ENCODE assay signal across 8 cellular contexts in the genomic region with DNA sequence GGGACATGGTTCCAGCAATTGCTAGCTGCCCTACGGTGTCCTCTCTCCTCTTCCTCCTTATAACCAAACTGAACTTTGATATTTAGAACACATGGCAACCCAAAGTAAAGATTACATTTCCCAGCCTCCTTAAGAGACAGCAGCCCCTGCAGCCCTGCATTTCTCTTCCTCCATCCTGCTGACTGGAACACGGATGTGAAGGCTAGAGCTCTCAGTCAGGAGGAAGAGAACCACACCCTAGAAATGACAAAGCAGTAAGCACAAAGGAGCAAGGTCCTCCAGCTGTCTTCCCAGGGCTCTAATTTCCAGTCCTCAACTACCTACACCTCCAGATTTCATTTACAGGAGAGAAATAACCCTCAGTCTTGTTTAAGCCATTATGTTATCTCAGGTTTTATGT. TPM values are rescaled to one million over a fixed set of nuclear protein-coding genes. Genes with fewer than 3 reads are reported as not detected.
A peak's percentile ranks its signal among the peaks of the same experiment; 100 is the strongest.
DNase-seq lines count a peak whose midpoint lies in the region; ATAC-seq, FAIRE-seq and TF ChIP-seq lines count a peak whose summit lies in the region.
"Had no signal": no experiment of that assay in that cellular context is flagged by ENCODE, and none has a peak within 500 bp of the region (broad histone marks: within the 10 kb centered on the region; RNA-seq: fewer than 3 reads in every experiment).

No MANE protein-coding gene starts in this region.

- H2AFZ ChIP-seq in GM12878 (ENCODE audit: control insufficient read depth, low read depth, low read length) (no peak overlapping the region), hepatocyte (no peak overlapping the region)

- no peaks in the 10 kb centered on the region for H4K20me1 ChIP-seq in GM12878 (ENCODE audit: control insufficient read depth, insufficient read depth)
- H4K20me1 ChIP-seq in hepatocyte (ENCODE audit: insufficient read depth, poor library complexity, severe bottlenecking), result peaks cover 33% of the 10 kb centered on the region

- no peak overlapping the region for H3K4me3 ChIP-seq in HUES48 (ENCODE audit: low read depth, low read length)
- no peak overlapping the region for H3K4me3 ChIP-seq in GM12878
- H3K4me3 ChIP-seq in hepatocyte, result no peak overlapping the region
- no peak overlapping the region for H3K4me3 ChIP-seq in subcutaneous abdominal adipose tissue (ENCODE audit: low read depth in 1 of 5, low read length in 5 of 5)
- H3K4me3 ChIP-seq in effector memory CD4-positive, alpha-beta T cell (ENCODE audit: insufficient read depth, low read depth, low read length, poor library complexity, severe bottlenecking), result no peak overlapping the region

- H3K4me2 ChIP-seq in GM12878 (ENCODE audit: control insufficient read depth, insufficient read depth) (no peak overlapping the region), hepatocyte (peak overlapping the region; percentile 15)

- H3K27me3 ChIP-seq in HUES48 (ENCODE audit: control insufficient read depth, insufficient read depth, low read length) (no peaks in the 10 kb centered on the region), GM12878 (replicated peaks in 1 of 2; ENCODE audit: control insufficient read depth in 2 of 2, insufficient read depth in 2 of 2, low read length in 1 of 2) (no peaks in the 10 kb centered on the region), hepatocyte (no peaks in the 10 kb centered on the region), subcutaneous abdominal adipose tissue (ENCODE audit: control insufficient read depth in 5 of 5, insufficient read depth in 4 of 5, low read length in 5 of 5) (no peaks in the 10 kb centered on the region)
- H3K27me3 ChIP-seq in effector memory CD4-positive, alpha-beta T cell (replicated peaks; ENCODE audit: control insufficient read depth, insufficient read depth, low read length, poor library complexity, severe bottlenecking), result no peaks in the 10 kb centered on the region

- H3K27ac ChIP-seq in HUES48 (ENCODE audit: low read depth, low read length) (peak overlapping the region; percentile 9), GM12878 (ENCODE audit: control insufficient read depth, insufficient read depth) (no peak overlapping the region), hepatocyte (peak overlapping the region; percentile 82), subcutaneous abdominal adipose tissue (ENCODE audit: low read depth, low read length) (peak overlapping the region; percentile 74)
- no peak overlapping the region for H3K27ac ChIP-seq in effector memory CD4-positive, alpha-beta T cell (ENCODE audit: insufficient read depth, low read length, poor library complexity, severe bottlenecking)

- H3K79me2 ChIP-seq in GM12878 (ENCODE audit: control insufficient read depth, insufficient read depth, low read length) (peaks cover 3% of the 10 kb centered on the region; the same call in 1 of the 2 replicates), hepatocyte (peaks cover 90% of the 10 kb centered on the region)

- TF ChIP-seq CTCF in GM12878 (IDR thresholded peaks at IDR 0.05 in 2 of 3, conservative IDR thresholded peaks at IDR 0.05 in 1 of 3; ENCODE audit: control insufficient read depth in 2 of 3, extremely low read depth in 1 of 3, insufficient read depth in 1 of 3, low read depth in 3 of 3, low read length in 3 of 3) (no peak), hepatocyte (IDR thresholded peaks at IDR 0.05; ENCODE audit: poor library complexity) (no peak)

- no peak for TF ChIP-seq EP300 in GM12878 (IDR thresholded peaks at IDR 0.05; ENCODE audit: borderline replicate concordance in 1 of 2, control insufficient read depth in 1 of 2, low read depth in 2 of 2, low read length in 2 of 2)

- no peak for TF ChIP-seq POLR2A in GM12878 (IDR thresholded peaks at IDR 0.05; ENCODE audit: low read depth, low read length)

- RAD21 ChIA-PET in GM12878 (lab: Charles Lee; ENCODE audit: unreplicated experiment), result interaction anchor here (0.7 to 1.2 kb wide), 4 partner anchors 11 to 334 kb away, joined by 3 read pairs; no protein-coding TSS in a partner anchor

- intact Hi-C loops in GM12878 (cut with micrococcal nuclease; ENCODE audit: unreplicated experiment), result loop anchor here (1.0 kb wide), 1 partner anchor 334 kb away; no protein-coding TSS in a partner anchor

- CTCF ChIA-PET in GM12878 (lab: Yijun Ruan, JAX), result interaction anchor here (0.6 to 8.5 kb wide), 29 partner anchors 8 to 334 kb away, joined by 3 to 76 read pairs (median 4); a partner anchor contains a TSS

- H3K9ac ChIP-seq in HUES48 (ENCODE audit: low read depth, low read length) (no peak overlapping the region), GM12878 (ENCODE audit: control insufficient read depth, insufficient read depth, low read length) (no peak overlapping the region), subcutaneous abdominal adipose tissue (ENCODE audit: low read length in 5 of 5) (peak overlapping the region in 3 of 5 donors; percentile 11 to 66 (median 44))

- no peak for TF ChIP-seq RAD21 in GM12878 (IDR thresholded peaks at IDR 0.05; ENCODE audit: insufficient read depth, low read depth, low read length)

- H3K9me3 ChIP-seq in HUES48 (ENCODE audit: control insufficient read depth, insufficient read depth, low read length) (no peaks in the 10 kb centered on the region), GM12878 (replicated peaks; ENCODE audit: control insufficient read depth, insufficient read depth, low read length) (no peaks in the 10 kb centered on the region), hepatocyte (ENCODE audit: low read depth) (no peaks in the 10 kb centered on the region), subcutaneous abdominal adipose tissue (ENCODE audit: control insufficient read depth in 5 of 5, low read length in 5 of 5) (no peaks in the 10 kb centered on the region)
- no peaks in the 10 kb centered on the region for H3K9me3 ChIP-seq in effector memory CD4-positive, alpha-beta T cell (ENCODE audit: control insufficient read depth, low read length)

- in situ Hi-C loops in GM12878 (cut with MboI), result no loop called here

- WGBS in GM12878 (ENCODE audit: insufficient coverage, insufficient replicate concordance, low lambda C conversion rate, missing lambda C conversion rate), result 66% methylated on average over 2 of the region's 2 CpGs
- WGBS in hepatocyte (ENCODE audit: low lambda C conversion rate, missing lambda C conversion rate), result 79% methylated on average over 2 of the region's 2 CpGs

- peaks cover 92% of the 10 kb centered on the region for H3K36me3 ChIP-seq in HUES48 (ENCODE audit: control insufficient read depth, insufficient read depth, low read length)
- peaks cover 16 to 31% of the 10 kb centered on the region in 2 experiments for H3K36me3 ChIP-seq in GM12878 (ENCODE audit: control insufficient read depth in 2 of 2, insufficient read depth in 2 of 2, low read length in 1 of 2)
- H3K36me3 ChIP-seq in hepatocyte (replicated peaks; ENCODE audit: insufficient read depth, low read depth), result no peaks in the 10 kb centered on the region
- H3K36me3 ChIP-seq in subcutaneous abdominal adipose tissue (ENCODE audit: control insufficient read depth in 5 of 5, insufficient read depth in 5 of 5, low read length in 5 of 5), result peaks cover 6 to 58% (median 38%) of the 10 kb centered on the region in 5 donors
- H3K36me3 ChIP-seq in effector memory CD4-positive, alpha-beta T cell (ENCODE audit: control insufficient read depth, insufficient read depth, low read length), result peaks cover 72% of the 10 kb centered on the region

- SMC1A ChIA-PET in GM12878 (lab: Charles Lee; ENCODE audit: uncharacterized antibody, unreplicated experiment), result interaction anchor here (1.1 to 1.7 kb wide), 5 partner anchors 10 to 334 kb away, joined by 3 to 11 read pairs (median 4); no protein-coding TSS in a partner anchor

- BruUV-seq in GM12878 (replicated peaks; lab: Mats Ljungman, UMichigan), result no TSS peak

- POLR2A ChIA-PET in GM12878 (lab: Charles Lee), result interaction anchor here (1.4 kb wide), 1 partner anchor 11 kb away, joined by 5 read pairs; a partner anchor contains a TSS

- no peaks in the 10 kb centered on the region for H3K9me2 ChIP-seq in hepatocyte (replicated peaks; ENCODE audit: insufficient read depth)

- FAIRE-seq in GM12878 (lab: Jason Lieb, UNC) (peak; percentile 31), urothelium cell line (lab: Jason Lieb, UNC) (no peak)

- H3K4me1 ChIP-seq in HUES48 (ENCODE audit: control insufficient read depth, insufficient read depth, low read length) (peaks cover 12% of the 10 kb centered on the region), GM12878 (ENCODE audit: control insufficient read depth, insufficient read depth, low read length) (no peaks in the 10 kb centered on the region), hepatocyte (ENCODE audit: insufficient read depth) (peaks cover 17% of the 10 kb centered on the region), subcutaneous abdominal adipose tissue (ENCODE audit: control insufficient read depth in 5 of 5, insufficient read depth in 5 of 5, low read length in 5 of 5) (peaks cover 17 to 38% (median 34%) of the 10 kb centered on the region in 5 donors)
- H3K4me1 ChIP-seq in effector memory CD4-positive, alpha-beta T cell (ENCODE audit: control insufficient read depth, insufficient read depth, low read length, poor library complexity, severe bottlenecking), result no peaks in the 10 kb centered on the region

- ATAC-seq in GM12878, result peak; percentile 18; the same call in 2 of the 3 replicates

- DNase-seq in GM12878 (ENCODE audit: low read depth, low spot score) (no peak), hepatocyte (ENCODE audit: low spot score) (peak; percentile 50), GF-D8 (lab: John Stamatoyannopoulos, UW) (no peak), urothelium cell line (ENCODE audit: low spot score) (no peak)
- DNase-seq in effector memory CD4-positive, alpha-beta T cell, result no peak
- DNase-seq: activated CD4-positive, CD25-positive, alpha-beta regulatory T cell treated with anti-CD3 and anti-CD28 coated beads, Interleukin-2, amount 50 U/mL, for 72 hours had no signal

RNA-seq across cellular contexts. Expression of a gene that starts 10.9 kb away (rescaled TPM):
- 145 and 165 TPM in 2 replicates for total RNA-seq in GM12878 (2013; cell fraction: nucleolus; rRNA removed)
- 27.2 and 28.4 TPM in 2 replicates for total RNA-seq in GM12878 (2014; rRNA removed)
- total RNA-seq in GM12878 (2014; rRNA removed; fragmentation: Illumina TruSeq; extraction: Trizol), result 29.5 TPM in 2 replicates
- 33.9 and 37.9 TPM in 2 replicates for total RNA-seq in GM12878 (2021)
- polyA plus RNA-seq in GM12878 (2011; ENCODE audit: low read depth), result 23.4 TPM
- polyA plus RNA-seq in GM12878 (2011; rRNA removed), result 31.0 and 35.2 TPM in 2 replicates
- 25.7 and 28.3 TPM in 2 replicates for polyA plus RNA-seq in GM12878 (2011; cell fraction: cytosol; rRNA removed)
- polyA plus RNA-seq in GM12878 (2011; cell fraction: nucleus; rRNA removed), result 73.5 and 89.4 TPM in 2 replicates
- polyA plus RNA-seq in GM12878 (2012), result 19.0 and 26.4 TPM in 2 replicates
- 36.4 and 40.9 TPM in 2 replicates for polyA plus RNA-seq in GM12878 (2014; fragmentation: Illumina TruSeq; extraction: Trizol)
- polyA plus RNA-seq in GM12878 (2014; fragmentation: Nextera tagmentation; extraction: Ambion mirVana), result 1 to 10 TPM; 6.0 to 8.3 TPM
- polyA plus RNA-seq in GM12878 (2014; rRNA removed), result 39.4 and 47.4 TPM in 2 replicates
- polyA plus RNA-seq in GM12878 (2016; fragmentation: Nextera tagmentation; extraction: Ambion mirVana), result 10 to 100 TPM; 41.8 to 46.5 TPM
- polyA minus RNA-seq in GM12878 (2011; rRNA and poly(A)+ RNA removed), result 32.8 and 33.4 TPM in 2 replicates
- polyA minus RNA-seq in GM12878 (2011; cell fraction: cytosol; rRNA and poly(A)+ RNA removed), result 9.0 and 18.5 TPM in 2 replicates
- 26.1 and 44.9 TPM in 2 replicates for polyA minus RNA-seq in GM12878 (2011; cell fraction: nucleus; rRNA and poly(A)+ RNA removed)
- 97.3 and 129 TPM in 2 replicates for total RNA-seq in hepatocyte
- polyA plus RNA-seq in hepatocyte, result 99.1 and 121 TPM in 2 replicates

RNA-seq across cellular contexts. Expression of a gene that starts 44.0 kb away (rescaled TPM):
- total RNA-seq in GM12878 (2013; cell fraction: nucleolus; rRNA removed), result 0.38 and 0.88 TPM in 2 replicates
- total RNA-seq in GM12878 (2014; rRNA removed) (0.11 and 0.16 TPM in 2 replicates), GM12878 (2014; rRNA removed; fragmentation: Illumina TruSeq; extraction: Trizol) (0.18 and 0.23 TPM in 2 replicates), GM12878 (2021) (0.21 and 0.53 TPM in 2 replicates), hepatocyte (77.9 and 84.8 TPM in 2 replicates)
- polyA plus RNA-seq in GM12878 (2011; ENCODE audit: low read depth), result 0.07 TPM
- polyA plus RNA-seq in GM12878 (2011; rRNA removed) (0.27 and 0.43 TPM in 2 replicates), GM12878 (2014; fragmentation: Illumina TruSeq; extraction: Trizol) (0.05 and 0.18 TPM in 2 replicates), GM12878 (2014; fragmentation: Nextera tagmentation; extraction: Ambion mirVana) (under 1 TPM; 0.02 to 0.08 TPM), GM12878 (2014; rRNA removed) (0.10 and 0.13 TPM in 2 replicates), GM12878 (2016; fragmentation: Nextera tagmentation; extraction: Ambion mirVana) (not detected), hepatocyte (17.4 and 19.2 TPM in 2 replicates)
- 0.28 and 0.34 TPM in 2 replicates for polyA plus RNA-seq in GM12878 (2011; cell fraction: cytosol; rRNA removed)
- polyA plus RNA-seq in GM12878 (2011; cell fraction: nucleus; rRNA removed), result 0.94 and 1.2 TPM in 2 replicates
- 0.09 and 0.18 TPM in 2 replicates for polyA plus RNA-seq in GM12878 (2012)
- polyA minus RNA-seq in GM12878 (2011; rRNA and poly(A)+ RNA removed), result 0.21 and 0.73 TPM in 2 replicates
- polyA minus RNA-seq in GM12878 (2011; cell fraction: cytosol; rRNA and poly(A)+ RNA removed), result 0.52 and 0.67 TPM in 2 replicates
- polyA minus RNA-seq in GM12878 (2011; cell fraction: nucleus; rRNA and poly(A)+ RNA removed), result 0.12 and 0.38 TPM in 2 replicates

Comparison
In these comparisons a context has a peak if more than half of its experiments do, and no peak if none do; other contexts are left out.
1. H3K27ac ChIP-seq: peak in HUES48 (single experiment), hepatocyte (single experiment) and subcutaneous abdominal adipose tissue (single experiment); none in GM12878 (single experiment) and effector memory CD4-positive, alpha-beta T cell (single experiment).
2. H3K9ac ChIP-seq: peak in subcutaneous abdominal adipose tissue (3 of 5); none in HUES48 (single experiment) and GM12878 (single experiment).
3. RNA of a gene that starts 44.0 kb away (total RNA-seq): 77.9 to 84.8 TPM in hepatocyte; 0.11 to 0.88 TPM in GM12878; every median in the first group is over 10 times any median in the second.